9 cellular contexts compared by ENCODE assay signal in genomic region chr12:20601668-20602280, GRCh38.
DNase-seq lines count a peak whose midpoint lies in the region; ATAC-seq and TF ChIP-seq lines count a peak whose summit lies in the region.
"Had no signal": no experiment of that assay in that cellular context is flagged by ENCODE, and none has a peak within 500 bp of the region (broad histone marks: within the 10 kb centered on the region; RNA-seq: fewer than 3 reads in every experiment).

No MANE protein-coding gene starts in this region.

- WGBS in H9 (ENCODE audit: extremely low coverage, insufficient read length, low lambda C conversion rate), result no CpG with 5 or more reads among the region's 2 CpGs
- WGBS in neuronal stem cell (ENCODE audit: extremely low coverage in 2 of 2, insufficient read length in 2 of 2, insufficient replicate concordance in 1 of 2), 2 donors, result no CpG with 5 or more reads among the region's 2 CpGs

- H3K23me2 ChIP-seq in H9 (ENCODE audit: insufficient read length, low read depth, low read length, poor library complexity, severe bottlenecking), result no peaks in the 10 kb centered on the region

- TF ChIP-seq CTCF in H9 (conservative IDR thresholded peaks at IDR 0.05) (peak; percentile 70), epithelial cell of proximal tubule (conservative IDR thresholded peaks at IDR 0.05; ENCODE audit: low read depth, low read length) (peak; percentile 59)

- H3K4ac ChIP-seq in H9 (ENCODE audit: low read depth, low read length) (no peak overlapping the region), neuronal stem cell (ENCODE audit: low read length) (no peak overlapping the region)

- ATAC-seq in HG03045 (IDR thresholded peaks at IDR 0.05; ENCODE audit: unreplicated experiment) (no peak), HG02610 (IDR thresholded peaks at IDR 0.05; ENCODE audit: unreplicated experiment) (no peak)
- no peak for ATAC-seq in activated T-helper 17 cell treated with anti-CD3 and anti-CD28 coated beads, Interleukin-2, amount 50 U/mL, for 72 hours (replicated peaks)

- H3K23ac ChIP-seq in H9 (ENCODE audit: insufficient read length, low read depth, low read length), result no peak overlapping the region
- no peak overlapping the region for H3K23ac ChIP-seq in neuronal stem cell (ENCODE audit: low read depth, low read length, poor library complexity)

- H3K4me3 ChIP-seq in epithelial cell of proximal tubule (ENCODE audit: low read depth, low read length) (no peak overlapping the region), neuronal stem cell (ENCODE audit: low read length in 2 of 2) (no peak overlapping the region)
- H3K4me3 ChIP-seq: SJCRH30 had no signal

- no peaks in the 10 kb centered on the region for H3K36me3 Mint-ChIP-seq in H9 (ENCODE audit: insufficient read depth in 1 of 3, low read depth in 3 of 3)
- no peaks in the 10 kb centered on the region for H3K36me3 Mint-ChIP-seq in activated T-helper 17 cell treated with anti-CD3 and anti-CD28 coated beads, Interleukin-2, amount 50 U/mL, for 72 hours (ENCODE audit: low read depth)

- no peak overlapping the region for H3K56ac ChIP-seq in H9 (ENCODE audit: insufficient read length, low read depth, low read length)

- no peak overlapping the region for H3K27ac Mint-ChIP-seq in H9
- no peak overlapping the region for H3K27ac Mint-ChIP-seq in activated T-helper 17 cell treated with anti-CD3 and anti-CD28 coated beads, Interleukin-2, amount 50 U/mL, for 72 hours

- no peak overlapping the region for H2AFZ ChIP-seq in H9 (ENCODE audit: low read length)
- H2AFZ ChIP-seq in neuronal stem cell (ENCODE audit: low read length), result peak overlapping the region; percentile 40

- no peak overlapping the region for H3K18ac ChIP-seq in H9 (ENCODE audit: insufficient read length, low read depth, low read length)
- no peak overlapping the region for H3K18ac ChIP-seq in neuronal stem cell (ENCODE audit: low read length)

- H2AK5ac ChIP-seq in H9 (ENCODE audit: insufficient read length, low read length), result no peak overlapping the region
- H2AK5ac ChIP-seq in neuronal stem cell (ENCODE audit: low read depth, low read length), result no peak overlapping the region

- H3K9me3 ChIP-seq in H9 (ENCODE audit: control insufficient read depth, low read depth, low read length), result no peaks in the 10 kb centered on the region
- no peaks in the 10 kb centered on the region for H3K9me3 ChIP-seq in neuronal stem cell (replicated peaks in 1 of 2; ENCODE audit: control insufficient read depth in 2 of 2, insufficient read depth in 1 of 2, low read depth in 1 of 2, low read length in 2 of 2)
- H3K9me3 ChIP-seq: SJCRH30 had no signal

- no peak overlapping the region for H2BK5ac ChIP-seq in H9 (ENCODE audit: insufficient read length, low read length)
- H2BK5ac ChIP-seq in neuronal stem cell (ENCODE audit: low read length), result no peak overlapping the region

- H2BK12ac ChIP-seq in H9 (ENCODE audit: insufficient read length, low read depth, low read length) (no peak overlapping the region), neuronal stem cell (ENCODE audit: low read length) (no peak overlapping the region)

- no peaks in the 10 kb centered on the region for H3K9me3 Mint-ChIP-seq in H9
- no peaks in the 10 kb centered on the region for H3K9me3 Mint-ChIP-seq in activated T-helper 17 cell treated with anti-CD3 and anti-CD28 coated beads, Interleukin-2, amount 50 U/mL, for 72 hours

- no peaks in the 10 kb centered on the region for H3K79me2 ChIP-seq in H9 (ENCODE audit: insufficient read depth, low read length)

- H4K91ac ChIP-seq in H9 (ENCODE audit: insufficient read length, low read depth, low read length) (no peak overlapping the region), neuronal stem cell (ENCODE audit: low read depth, low read length, poor library complexity) (no peak overlapping the region)

- H2BK120ac ChIP-seq in H9 (ENCODE audit: low read depth, low read length, poor library complexity, severe bottlenecking) (no peak overlapping the region), neuronal stem cell (ENCODE audit: low read depth, low read length) (no peak overlapping the region)

- no peaks in the 10 kb centered on the region for H4K20me1 ChIP-seq in H9 (ENCODE audit: control insufficient read depth, insufficient read depth, insufficient read length)

- H3K27me3 ChIP-seq in H9 (ENCODE audit: insufficient read depth, low read length) (no peaks in the 10 kb centered on the region), neuronal stem cell (ENCODE audit: control insufficient read depth in 3 of 3, insufficient read depth in 3 of 3, low read depth in 1 of 3, low read length in 3 of 3) (no peaks in the 10 kb centered on the region)
- H3K27me3 ChIP-seq: SJCRH30 had no signal

- no peak overlapping the region for H3K27ac ChIP-seq in H9 (ENCODE audit: insufficient read length, low read depth, low read length)
- H3K27ac ChIP-seq in neuronal stem cell (replicated peaks; ENCODE audit: low read length), result no peak overlapping the region
- H3K27ac ChIP-seq: SJCRH30 had no signal

- H3K79me1 ChIP-seq in H9 (ENCODE audit: insufficient read depth, low read depth, low read length, poor library complexity, severe bottlenecking), result no peaks in the 10 kb centered on the region
- no peaks in the 10 kb centered on the region for H3K79me1 ChIP-seq in neuronal stem cell (ENCODE audit: low read depth, low read length)

- H3K14ac ChIP-seq in H9 (ENCODE audit: insufficient read depth, low read length) (no peak overlapping the region), neuronal stem cell (ENCODE audit: low read length) (no peak overlapping the region)

- no peak overlapping the region for H3K9ac ChIP-seq in H9 (ENCODE audit: extremely low read depth, insufficient read length, low read length)
- no peak overlapping the region for H3K9ac ChIP-seq in neuronal stem cell (ENCODE audit: low read depth, low read length, poor library complexity)

- H4K8ac ChIP-seq in H9 (replicated peaks; ENCODE audit: insufficient read length, low read depth, low read length), result no peak overlapping the region
- no peak overlapping the region for H4K8ac ChIP-seq in neuronal stem cell (ENCODE audit: low read depth, low read length)

- H4K5ac ChIP-seq in H9 (ENCODE audit: insufficient read length, low read depth, low read length), result no peak overlapping the region

- H3K4me3 Mint-ChIP-seq in H9, result no peak overlapping the region
- H3K4me3 Mint-ChIP-seq in activated T-helper 17 cell treated with anti-CD3 and anti-CD28 coated beads, Interleukin-2, amount 50 U/mL, for 72 hours, result no peak overlapping the region

- no peak overlapping the region for H2BK20ac ChIP-seq in H9 (ENCODE audit: low read depth, low read length, poor library complexity, severe bottlenecking)

- H3K4me1 Mint-ChIP-seq in H9, result peaks cover 4 to 6% of the 10 kb centered on the region in 2 experiments; a peak in 3 of 4 replicates
- no peaks in the 10 kb centered on the region for H3K4me1 Mint-ChIP-seq in activated T-helper 17 cell treated with anti-CD3 and anti-CD28 coated beads, Interleukin-2, amount 50 U/mL, for 72 hours

- H2BK15ac ChIP-seq in H9 (ENCODE audit: low read depth, low read length) (no peak overlapping the region), neuronal stem cell (ENCODE audit: low read length) (no peak overlapping the region)

- no peak overlapping the region for H3T11ph ChIP-seq in H9 (ENCODE audit: low read length)

- H3K4me2 ChIP-seq in H9 (ENCODE audit: insufficient read depth, insufficient read length, low read length) (no peak overlapping the region), neuronal stem cell (ENCODE audit: insufficient read depth, low read length, poor library complexity, severe bottlenecking) (no peak overlapping the region)

- H3K36me3 ChIP-seq in neuronal stem cell (replicated peaks in 1 of 2; ENCODE audit: control insufficient read depth in 2 of 2, insufficient read depth in 2 of 2, low read length in 2 of 2), result no peaks in the 10 kb centered on the region
- H3K36me3 ChIP-seq: SJCRH30 had no signal

- no peaks in the 10 kb centered on the region for H3K27me3 Mint-ChIP-seq in H9 (ENCODE audit: low read depth)
- no peaks in the 10 kb centered on the region for H3K27me3 Mint-ChIP-seq in activated T-helper 17 cell treated with anti-CD3 and anti-CD28 coated beads, Interleukin-2, amount 50 U/mL, for 72 hours

- no peaks in the 10 kb centered on the region for H3K4me1 ChIP-seq in H9 (ENCODE audit: insufficient read depth, low read length)
- H3K4me1 ChIP-seq in neuronal stem cell (ENCODE audit: control insufficient read depth in 2 of 2, insufficient read depth in 1 of 2, low read depth in 1 of 2, low read length in 2 of 2), result no peaks in the 10 kb centered on the region
- H3K4me1 ChIP-seq: SJCRH30 had no signal

- DNase-seq in H9 (no peak), NCI-H82 (lab: John Stamatoyannopoulos, UW) (peak; percentile 49), epithelial cell of proximal tubule (ENCODE audit: low read depth) (no peak), neuronal stem cell (ENCODE audit: low spot score) (no peak), NCI-H187 (lab: John Stamatoyannopoulos, UW) (no peak)
